ENCODE assay signal across 33 cellular contexts in genomic region chrY:12841368-12841767, GRCh38.
"Had no signal": no experiment of that assay in that cellular context is flagged by ENCODE, and none has a peak within 500 bp of the region (broad histone marks: within the 10 kb centered on the region; RNA-seq: fewer than 3 reads in every experiment).

No MANE protein-coding gene starts in this region.

- H3K27ac ChIP-seq: adrenal gland, body of pancreas, brain microvascular endothelial cell, breast epithelium, cardiac muscle cell, VCaP had no signal

- H3K4me1 ChIP-seq: adrenal gland, body of pancreas, breast epithelium had no signal

- H3K27me3 ChIP-seq: adrenal gland, body of pancreas, brain microvascular endothelial cell, breast epithelium, cardiac muscle cell had no signal

- ATAC-seq: activated CD8-positive, alpha-beta T cell treated with anti-CD3 and anti-CD28 coated beads for 36 hours; activated naive CD4-positive, alpha-beta T cell treated with anti-CD3 and anti-CD28 coated beads, Interleukin-2, amount 50 U/mL, for 72 hours; activated T-cell treated with anti-CD3 and anti-CD28 coated beads, Interleukin-2, amount 50 U/mL, for 4 hours; activated T-cell treated with anti-CD3 and anti-CD28 coated beads, Interleukin-2, amount 50 U/mL, for 72 hours; activated T-helper 17 cell treated with anti-CD3 and anti-CD28 coated beads, Interleukin-2, amount 50 U/mL, for 72 hours; body of pancreas had no signal

- H3K36me3 ChIP-seq: adrenal gland, brain microvascular endothelial cell, breast epithelium, cardiac muscle cell had no signal

- H3K9me3 ChIP-seq: adrenal gland, body of pancreas, breast epithelium had no signal

- H3K4me3 ChIP-seq: adrenal gland, body of pancreas, breast epithelium, cardiac muscle cell had no signal

- DNase-seq: activated B cell treated with CpG ODN at 0.5 μM for 24 hours; activated CD4-positive, alpha-beta memory T cell treated with anti-CD3 and anti-CD28 coated beads for 36 hours; activated CD4-positive, alpha-beta T cell treated with anti-CD3 and anti-CD28 coated beads for 4 hours; activated CD4-positive, alpha-beta T cell treated with anti-CD3 and anti-CD28 coated beads, Interleukin-2, amount 10 ng/mL, durations not matched to agents 24 days and 14 days; activated CD4-positive, alpha-beta T cell treated with anti-CD3 and anti-CD28 coated beads, Interleukin-2, amount 50 U/mL, for 1 hour; activated CD4-positive, alpha-beta T cell treated with anti-CD3 and anti-CD28 coated beads, Interleukin-2, amount 50 U/mL, for 4 hours; activated CD8-positive, alpha-beta memory T cell treated with anti-CD3 and anti-CD28 coated beads, Interleukin-2, amount 50 U/mL, for 4 hours; activated CD8-positive, alpha-beta T cell treated with anti-CD3 and anti-CD28 coated beads for 36 hours; activated effector memory CD4-positive, alpha-beta T cell treated with anti-CD3 and anti-CD28 coated beads, Interleukin-2, amount 50 U/mL, for 16 hours; activated gamma-delta T cell treated with Interleukin-2 at 50 U/mL for 16 hours; activated naive CD4-positive, alpha-beta T cell; activated naive CD4-positive, alpha-beta T cell treated with anti-CD3 and anti-CD28 coated beads for 36 hours; activated naive CD4-positive, alpha-beta T cell treated with anti-CD3 and anti-CD28 coated beads, Interleukin-2, amount 50 U/mL, for 16 hours; activated naive CD8-positive, alpha-beta T cell treated with anti-CD3 and anti-CD28 coated beads for 36 hours; activated T-cell treated with anti-CD3 and anti-CD28 coated beads for 4 hours; activated T-cell treated with anti-CD3 and anti-CD28 coated beads, Interleukin-2, amount 50 U/mL, for 1 hour; activated T-cell treated with anti-CD3 and anti-CD28 coated beads, Interleukin-2, amount 50 U/mL, for 4 hours; activated T-cell treated with anti-CD3 and anti-CD28 coated beads, Interleukin-2, amount 50 U/mL, for 72 hours; adrenal gland; amniotic stem cell; aorta; body of pancreas; brain microvascular endothelial cell; caudate nucleus; cerebellar nuclear complex; T-helper 1 cell; T-helper 2 cell; T-helper 9 cell had no signal
